In the genomic region with DNA sequence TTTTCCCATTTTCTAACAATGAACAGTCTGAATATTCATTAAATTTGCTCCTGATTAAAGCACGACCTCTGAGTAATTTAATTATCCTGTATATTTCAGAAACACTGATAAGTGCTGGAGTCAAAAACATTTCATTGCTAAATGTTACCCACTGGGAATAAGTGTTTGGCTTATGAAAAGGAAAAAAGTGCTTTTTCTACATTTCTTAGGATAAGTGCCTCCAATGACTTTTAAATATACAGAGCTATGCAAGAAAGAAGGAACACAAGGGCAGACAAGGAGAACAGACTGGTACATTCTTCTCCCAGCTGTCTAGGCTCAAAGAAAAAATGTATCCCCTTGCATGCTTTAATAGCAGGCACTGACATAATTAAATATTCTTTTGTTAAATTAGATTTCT, we compare ENCODE assay signal across 38 cellular contexts. TPM values are rescaled to one million over a fixed set of nuclear protein-coding genes. Genes with fewer than 3 reads are reported as not detected.
"Had no signal": no experiment of that assay in that cellular context is flagged by ENCODE, and none has a peak within 500 bp of the region (broad histone marks: within the 10 kb centered on the region; RNA-seq: fewer than 3 reads in every experiment).

No MANE protein-coding gene starts in this region.

- ATAC-seq: activated CD4-positive, CD25-positive, alpha-beta regulatory T cell treated with anti-CD3 and anti-CD28 coated beads, Interleukin-2, amount 50 U/mL, for 24 hours; activated CD8-positive, alpha-beta T cell treated with anti-CD3 and anti-CD28 coated beads for 36 hours; activated naive CD4-positive, alpha-beta T cell treated with anti-CD3 and anti-CD28 coated beads, Interleukin-2, amount 50 U/mL, for 72 hours; activated T-cell treated with anti-CD3 and anti-CD28 coated beads, Interleukin-2, amount 50 U/mL, for 4 hours; activated T-cell treated with anti-CD3 and anti-CD28 coated beads, Interleukin-2, amount 50 U/mL, for 72 hours; activated T-helper 17 cell treated with anti-CD3 and anti-CD28 coated beads, Interleukin-2, amount 50 U/mL, for 72 hours; body of pancreas; T-cell; T-helper 17 cell; WTC11 had no signal

- H3K36me3 ChIP-seq: adrenal gland, brain microvascular endothelial cell, breast epithelium, WERI-Rb-1 had no signal

- H3K4me1 ChIP-seq: adrenal gland, body of pancreas, breast epithelium had no signal

- H3K9me3 Mint-ChIP-seq: activated CD4-positive, alpha-beta memory T cell treated with anti-CD3 and anti-CD28 coated beads for 36 hours; activated CD4-positive, alpha-beta T cell treated with anti-CD3 and anti-CD28 coated beads, Interleukin-2, amount 10 ng/mL, durations not matched to agents 24 days and 14 days; activated CD8-positive, alpha-beta T cell treated with anti-CD3 and anti-CD28 coated beads for 36 hours; activated naive CD4-positive, alpha-beta T cell treated with anti-CD3 and anti-CD28 coated beads for 36 hours; activated naive CD4-positive, alpha-beta T cell treated with anti-CD3 and anti-CD28 coated beads, Interleukin-2, amount 50 U/mL, for 72 hours; activated naive CD8-positive, alpha-beta T cell treated with anti-CD3 and anti-CD28 coated beads for 36 hours; activated T-cell treated with anti-CD3 and anti-CD28 coated beads, Interleukin-2, amount 50 U/mL, for 4 hours; activated T-cell treated with anti-CD3 and anti-CD28 coated beads, Interleukin-2, amount 50 U/mL, for 72 hours; activated T-helper 1 cell treated with anti-CD3 and anti-CD28 coated beads, Interleukin-12 subunit alpha, Interleukin-12 subunit beta, Interleukin-2, Interleukin-4 antibody, amounts not matched to agents 30 ng/mL and 10 ng/mL and 1 ng/mL, durations not matched to agents 14 hours and 24 hours and 36 hours; activated T-helper 17 cell treated with anti-CD3 and anti-CD28 coated beads, Interleukin-2, amount 50 U/mL, for 72 hours; WTC11 had no signal

- H3K27me3 ChIP-seq: body of pancreas, brain microvascular endothelial cell, breast epithelium had no signal

- H3K9me3 ChIP-seq: adrenal gland, body of pancreas, breast epithelium had no signal

- H3K4me3 Mint-ChIP-seq: activated CD4-positive, alpha-beta memory T cell treated with anti-CD3 and anti-CD28 coated beads for 36 hours; activated CD4-positive, alpha-beta T cell treated with anti-CD3 and anti-CD28 coated beads, Interleukin-2, amount 10 ng/mL, durations not matched to agents 24 days and 14 days; activated CD8-positive, alpha-beta T cell treated with anti-CD3 and anti-CD28 coated beads for 36 hours; activated naive CD4-positive, alpha-beta T cell treated with anti-CD3 and anti-CD28 coated beads for 36 hours; activated naive CD8-positive, alpha-beta T cell treated with anti-CD3 and anti-CD28 coated beads for 36 hours; activated T-cell treated with anti-CD3 and anti-CD28 coated beads, Interleukin-2, amount 50 U/mL, for 4 hours; activated T-cell treated with anti-CD3 and anti-CD28 coated beads, Interleukin-2, amount 50 U/mL, for 72 hours; activated T-helper 1 cell treated with anti-CD3 and anti-CD28 coated beads, Interleukin-12 subunit alpha, Interleukin-12 subunit beta, Interleukin-2, Interleukin-4 antibody, amounts not matched to agents 30 ng/mL and 10 ng/mL and 1 ng/mL, durations not matched to agents 14 hours and 24 hours and 36 hours; activated T-helper 17 cell treated with anti-CD3 and anti-CD28 coated beads, Interleukin-2, amount 50 U/mL, for 72 hours; T-cell; T-helper 17 cell; WTC11 had no signal

- H3K4me3 ChIP-seq: adrenal gland, body of pancreas, breast epithelium had no signal

- H3K27me3 Mint-ChIP-seq: activated CD4-positive, alpha-beta memory T cell treated with anti-CD3 and anti-CD28 coated beads for 36 hours; activated CD4-positive, alpha-beta T cell treated with anti-CD3 and anti-CD28 coated beads, Interleukin-2, amount 10 ng/mL, durations not matched to agents 24 days and 14 days; activated naive CD8-positive, alpha-beta T cell treated with anti-CD3 and anti-CD28 coated beads for 36 hours; T-cell had no signal

- H3K27ac Mint-ChIP-seq: activated CD4-positive, alpha-beta memory T cell treated with anti-CD3 and anti-CD28 coated beads for 36 hours; activated CD4-positive, alpha-beta T cell treated with anti-CD3 and anti-CD28 coated beads, Interleukin-2, amount 10 ng/mL, durations not matched to agents 24 days and 14 days; activated CD8-positive, alpha-beta T cell treated with anti-CD3 and anti-CD28 coated beads for 36 hours; activated naive CD4-positive, alpha-beta T cell treated with anti-CD3 and anti-CD28 coated beads for 36 hours; activated naive CD4-positive, alpha-beta T cell treated with anti-CD3 and anti-CD28 coated beads, Interleukin-2, amount 50 U/mL, for 72 hours; activated naive CD8-positive, alpha-beta T cell treated with anti-CD3 and anti-CD28 coated beads for 36 hours; activated T-cell treated with anti-CD3 and anti-CD28 coated beads, Interleukin-2, amount 50 U/mL, for 72 hours; activated T-helper 1 cell treated with anti-CD3 and anti-CD28 coated beads, Interleukin-12 subunit alpha, Interleukin-12 subunit beta, Interleukin-2, Interleukin-4 antibody, amounts not matched to agents 30 ng/mL and 10 ng/mL and 1 ng/mL, durations not matched to agents 14 hours and 24 hours and 36 hours; activated T-helper 17 cell treated with anti-CD3 and anti-CD28 coated beads, Interleukin-2, amount 50 U/mL, for 72 hours; T-cell; T-helper 17 cell; WTC11 had no signal

- H3K27ac ChIP-seq: adrenal gland, body of pancreas, brain microvascular endothelial cell, breast epithelium, WERI-Rb-1 had no signal

- H3K36me3 Mint-ChIP-seq: activated CD4-positive, alpha-beta memory T cell treated with anti-CD3 and anti-CD28 coated beads for 36 hours; activated naive CD4-positive, alpha-beta T cell treated with anti-CD3 and anti-CD28 coated beads, Interleukin-2, amount 50 U/mL, for 72 hours; activated naive CD8-positive, alpha-beta T cell treated with anti-CD3 and anti-CD28 coated beads for 36 hours; T-cell; WTC11 had no signal

- H3K4me1 Mint-ChIP-seq: activated CD4-positive, alpha-beta T cell treated with anti-CD3 and anti-CD28 coated beads, Interleukin-2, amount 10 ng/mL, durations not matched to agents 24 days and 14 days; activated naive CD8-positive, alpha-beta T cell treated with anti-CD3 and anti-CD28 coated beads for 36 hours; activated T-helper 17 cell treated with anti-CD3 and anti-CD28 coated beads, Interleukin-2, amount 50 U/mL, for 72 hours; T-cell; T-helper 17 cell; WTC11 had no signal

- DNase-seq: activated CD4-positive, alpha-beta memory T cell treated with anti-CD3 and anti-CD28 coated beads for 36 hours; activated CD4-positive, alpha-beta T cell treated with anti-CD3 and anti-CD28 coated beads for 1 hour; activated CD4-positive, alpha-beta T cell treated with anti-CD3 and anti-CD28 coated beads for 4 hours; activated CD4-positive, alpha-beta T cell treated with anti-CD3 and anti-CD28 coated beads, Interleukin-2, amount 10 ng/mL, durations not matched to agents 24 days and 14 days; activated CD4-positive, alpha-beta T cell treated with anti-CD3 and anti-CD28 coated beads, Interleukin-2, amount 50 U/mL, for 1 hour; activated CD4-positive, alpha-beta T cell treated with anti-CD3 and anti-CD28 coated beads, Interleukin-2, amount 50 U/mL, for 4 hours; activated CD4-positive, CD25-positive, alpha-beta regulatory T cell; activated CD8-positive, alpha-beta memory T cell treated with anti-CD3 and anti-CD28 coated beads, Interleukin-2, amount 50 U/mL, for 4 hours; activated CD8-positive, alpha-beta T cell treated with anti-CD3 and anti-CD28 coated beads for 36 hours; activated effector memory CD4-positive, alpha-beta T cell treated with anti-CD3 and anti-CD28 coated beads, Interleukin-2, amount 50 U/mL, for 16 hours; activated gamma-delta T cell treated with Interleukin-2 at 50 U/mL for 16 hours; activated naive CD4-positive, alpha-beta T cell; activated naive CD4-positive, alpha-beta T cell treated with anti-CD3 and anti-CD28 coated beads for 36 hours; activated naive CD4-positive, alpha-beta T cell treated with anti-CD3 and anti-CD28 coated beads, Interleukin-2, amount 50 U/mL, for 16 hours; activated naive CD8-positive, alpha-beta T cell treated with anti-CD3 and anti-CD28 coated beads for 36 hours; activated T-cell treated with anti-CD3 and anti-CD28 coated beads for 4 hours; activated T-cell treated with anti-CD3 and anti-CD28 coated beads, Interleukin-2, amount 50 U/mL, for 1 hour; activated T-cell treated with anti-CD3 and anti-CD28 coated beads, Interleukin-2, amount 50 U/mL, for 4 hours; activated T-cell treated with anti-CD3 and anti-CD28 coated beads, Interleukin-2, amount 50 U/mL, for 72 hours; adrenal gland; amniotic stem cell; aorta; body of pancreas; central memory CD4-positive, alpha-beta T cell; T-cell; T-helper 17 cell; T-helper 9 cell; WERI-Rb-1 had no signal

RNA-seq across cellular contexts. Expression of a gene that starts 32.3 kb away (rescaled TPM):
- total RNA-seq: activated CD4-positive, alpha-beta memory T cell treated with anti-CD3 and anti-CD28 coated beads for 36 hours; activated CD4-positive, alpha-beta T cell treated with anti-CD3 and anti-CD28 coated beads, Interleukin-2, amount 10 ng/mL, durations not matched to agents 24 days and 14 days; activated CD8-positive, alpha-beta memory T cell treated with anti-CD3 and anti-CD28 coated beads for 36 hours; activated CD8-positive, alpha-beta T cell treated with anti-CD3 and anti-CD28 coated beads for 36 hours; activated naive CD4-positive, alpha-beta T cell treated with anti-CD3 and anti-CD28 coated beads for 36 hours; activated naive CD4-positive, alpha-beta T cell treated with anti-CD3 and anti-CD28 coated beads, Interleukin-2, amount 50 U/mL, for 72 hours; activated naive CD8-positive, alpha-beta T cell treated with anti-CD3 and anti-CD28 coated beads for 36 hours; activated T-cell treated with anti-CD3 and anti-CD28 coated beads, Interleukin-2, amount 50 U/mL, for 4 hours; activated T-cell treated with anti-CD3 and anti-CD28 coated beads, Interleukin-2, amount 50 U/mL, for 72 hours; activated T-helper 1 cell treated with anti-CD3 and anti-CD28 coated beads, Interleukin-12 subunit alpha, Interleukin-12 subunit beta, Interleukin-2, Interleukin-4 antibody, amounts not matched to agents 30 ng/mL and 10 ng/mL and 1 ng/mL, durations not matched to agents 14 hours and 24 hours and 36 hours; activated T-helper 17 cell treated with anti-CD3 and anti-CD28 coated beads, Interleukin-2, amount 50 U/mL, for 72 hours; aorta; breast epithelium; T-cell; T-helper 1 cell treated with Interleukin-12 subunit alpha and Interleukin-12 subunit beta and Interleukin-4 antibody, amounts not matched to agents 30 ng/mL and 1 ng/mL, for 36 hours; T-helper 17 cell; T-helper 2 cell treated with Interferon-gamma antibody and Interleukin-4, amounts not matched to agents 100 ng/mL and 5 ng/mL, for 36 hours had no signal
- polyA plus RNA-seq: aorta had no signal
